ENCODE assay signal across 2 cellular contexts in genomic region chr2:127776122-127776780, GRCh38.
A peak's percentile ranks its signal among the peaks of the same experiment; 100 is the strongest.
TF ChIP-seq lines count a peak whose summit lies in the region.

No MANE protein-coding gene starts in this region.

TF ChIP-seq in GM12878, 131 proteins besides CTCF, POLR2A, EP300 and RAD21 (continues in another document):
- TF ChIP-seq GABPA (IDR thresholded peaks at IDR 0.05; ENCODE audit: low read depth) (no peak), E4F1 (IDR thresholded peaks at IDR 0.05; ENCODE audit: borderline replicate concordance, partially characterized antibody) (no peak), RB1 (IDR thresholded peaks at IDR 0.05; ENCODE audit: borderline replicate concordance) (no peak), FOXK2 (IDR thresholded peaks at IDR 0.05) (no peak), BCLAF1 (IDR thresholded peaks at IDR 0.05) (no peak)
- TF ChIP-seq, protein P1, sequence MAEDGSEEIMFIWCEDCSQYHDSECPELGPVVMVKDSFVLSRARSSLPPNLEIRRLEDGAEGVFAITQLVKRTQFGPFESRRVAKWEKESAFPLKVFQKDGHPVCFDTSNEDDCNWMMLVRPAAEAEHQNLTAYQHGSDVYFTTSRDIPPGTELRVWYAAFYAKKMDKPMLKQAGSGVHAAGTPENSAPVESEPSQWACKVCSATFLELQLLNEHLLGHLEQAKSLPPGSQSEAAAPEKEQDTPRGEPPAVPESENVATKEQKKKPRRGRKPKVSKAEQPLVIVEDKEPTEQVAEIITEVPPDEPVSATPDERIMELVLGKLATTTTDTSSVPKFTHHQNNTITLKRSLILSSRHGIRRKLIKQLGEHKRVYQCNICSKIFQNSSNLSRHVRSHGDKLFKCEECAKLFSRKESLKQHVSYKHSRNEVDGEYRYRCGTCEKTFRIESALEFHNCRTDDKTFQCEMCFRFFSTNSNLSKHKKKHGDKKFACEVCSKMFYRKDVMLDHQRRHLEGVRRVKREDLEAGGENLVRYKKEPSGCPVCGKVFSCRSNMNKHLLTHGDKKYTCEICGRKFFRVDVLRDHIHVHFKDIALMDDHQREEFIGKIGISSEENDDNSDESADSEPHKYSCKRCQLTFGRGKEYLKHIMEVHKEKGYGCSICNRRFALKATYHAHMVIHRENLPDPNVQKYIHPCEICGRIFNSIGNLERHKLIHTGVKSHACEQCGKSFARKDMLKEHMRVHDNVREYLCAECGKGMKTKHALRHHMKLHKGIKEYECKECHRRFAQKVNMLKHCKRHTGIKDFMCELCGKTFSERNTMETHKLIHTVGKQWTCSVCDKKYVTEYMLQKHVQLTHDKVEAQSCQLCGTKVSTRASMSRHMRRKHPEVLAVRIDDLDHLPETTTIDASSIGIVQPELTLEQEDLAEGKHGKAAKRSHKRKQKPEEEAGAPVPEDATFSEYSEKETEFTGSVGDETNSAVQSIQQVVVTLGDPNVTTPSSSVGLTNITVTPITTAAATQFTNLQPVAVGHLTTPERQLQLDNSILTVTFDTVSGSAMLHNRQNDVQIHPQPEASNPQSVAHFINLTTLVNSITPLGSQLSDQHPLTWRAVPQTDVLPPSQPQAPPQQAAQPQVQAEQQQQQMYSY (CRISPR knock-in tag; IDR thresholded peaks at IDR 0.05) = no peak
- TF ChIP-seq, protein P2, sequence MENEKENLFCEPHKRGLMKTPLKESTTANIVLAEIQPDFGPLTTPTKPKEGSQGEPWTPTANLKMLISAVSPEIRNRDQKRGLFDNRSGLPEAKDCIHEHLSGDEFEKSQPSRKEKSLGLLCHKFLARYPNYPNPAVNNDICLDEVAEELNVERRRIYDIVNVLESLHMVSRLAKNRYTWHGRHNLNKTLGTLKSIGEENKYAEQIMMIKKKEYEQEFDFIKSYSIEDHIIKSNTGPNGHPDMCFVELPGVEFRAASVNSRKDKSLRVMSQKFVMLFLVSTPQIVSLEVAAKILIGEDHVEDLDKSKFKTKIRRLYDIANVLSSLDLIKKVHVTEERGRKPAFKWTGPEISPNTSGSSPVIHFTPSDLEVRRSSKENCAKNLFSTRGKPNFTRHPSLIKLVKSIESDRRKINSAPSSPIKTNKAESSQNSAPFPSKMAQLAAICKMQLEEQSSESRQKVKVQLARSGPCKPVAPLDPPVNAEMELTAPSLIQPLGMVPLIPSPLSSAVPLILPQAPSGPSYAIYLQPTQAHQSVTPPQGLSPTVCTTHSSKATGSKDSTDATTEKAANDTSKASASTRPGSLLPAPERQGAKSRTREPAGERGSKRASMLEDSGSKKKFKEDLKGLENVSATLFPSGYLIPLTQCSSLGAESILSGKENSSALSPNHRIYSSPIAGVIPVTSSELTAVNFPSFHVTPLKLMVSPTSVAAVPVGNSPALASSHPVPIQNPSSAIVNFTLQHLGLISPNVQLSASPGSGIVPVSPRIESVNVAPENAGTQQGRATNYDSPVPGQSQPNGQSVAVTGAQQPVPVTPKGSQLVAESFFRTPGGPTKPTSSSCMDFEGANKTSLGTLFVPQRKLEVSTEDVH (IDR thresholded peaks at IDR 0.05; ENCODE audit: low read depth, partially characterized antibody) = no peak

TF ChIP-seq in HepG2, 621 proteins besides CTCF, POLR2A, EP300 and RAD21 (continues in another document):
- TF ChIP-seq, protein P3, sequence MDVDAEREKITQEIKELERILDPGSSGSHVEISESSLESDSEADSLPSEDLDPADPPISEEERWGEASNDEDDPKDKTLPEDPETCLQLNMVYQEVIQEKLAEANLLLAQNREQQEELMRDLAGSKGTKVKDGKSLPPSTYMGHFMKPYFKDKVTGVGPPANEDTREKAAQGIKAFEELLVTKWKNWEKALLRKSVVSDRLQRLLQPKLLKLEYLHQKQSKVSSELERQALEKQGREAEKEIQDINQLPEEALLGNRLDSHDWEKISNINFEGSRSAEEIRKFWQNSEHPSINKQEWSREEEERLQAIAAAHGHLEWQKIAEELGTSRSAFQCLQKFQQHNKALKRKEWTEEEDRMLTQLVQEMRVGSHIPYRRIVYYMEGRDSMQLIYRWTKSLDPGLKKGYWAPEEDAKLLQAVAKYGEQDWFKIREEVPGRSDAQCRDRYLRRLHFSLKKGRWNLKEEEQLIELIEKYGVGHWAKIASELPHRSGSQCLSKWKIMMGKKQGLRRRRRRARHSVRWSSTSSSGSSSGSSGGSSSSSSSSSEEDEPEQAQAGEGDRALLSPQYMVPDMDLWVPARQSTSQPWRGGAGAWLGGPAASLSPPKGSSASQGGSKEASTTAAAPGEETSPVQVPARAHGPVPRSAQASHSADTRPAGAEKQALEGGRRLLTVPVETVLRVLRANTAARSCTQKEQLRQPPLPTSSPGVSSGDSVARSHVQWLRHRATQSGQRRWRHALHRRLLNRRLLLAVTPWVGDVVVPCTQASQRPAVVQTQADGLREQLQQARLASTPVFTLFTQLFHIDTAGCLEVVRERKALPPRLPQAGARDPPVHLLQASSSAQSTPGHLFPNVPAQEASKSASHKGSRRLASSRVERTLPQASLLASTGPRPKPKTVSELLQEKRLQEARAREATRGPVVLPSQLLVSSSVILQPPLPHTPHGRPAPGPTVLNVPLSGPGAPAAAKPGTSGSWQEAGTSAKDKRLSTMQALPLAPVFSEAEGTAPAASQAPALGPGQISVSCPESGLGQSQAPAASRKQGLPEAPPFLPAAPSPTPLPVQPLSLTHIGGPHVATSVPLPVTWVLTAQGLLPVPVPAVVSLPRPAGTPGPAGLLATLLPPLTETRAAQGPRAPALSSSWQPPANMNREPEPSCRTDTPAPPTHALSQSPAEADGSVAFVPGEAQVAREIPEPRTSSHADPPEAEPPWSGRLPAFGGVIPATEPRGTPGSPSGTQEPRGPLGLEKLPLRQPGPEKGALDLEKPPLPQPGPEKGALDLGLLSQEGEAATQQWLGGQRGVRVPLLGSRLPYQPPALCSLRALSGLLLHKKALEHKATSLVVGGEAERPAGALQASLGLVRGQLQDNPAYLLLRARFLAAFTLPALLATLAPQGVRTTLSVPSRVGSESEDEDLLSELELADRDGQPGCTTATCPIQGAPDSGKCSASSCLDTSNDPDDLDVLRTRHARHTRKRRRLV (CRISPR knock-in tag; IDR thresholded peaks at IDR 0.05) = no peak
- TF ChIP-seq ZBTB7B (CRISPR knock-in tag; IDR thresholded peaks at IDR 0.05) (peak; percentile 51; the same call in 1 of the 2 replicates), ZNF33A (CRISPR knock-in tag; IDR thresholded peaks at IDR 0.05; ENCODE audit: borderline replicate concordance) (no peak), CENPX (CRISPR knock-in tag; IDR thresholded peaks at IDR 0.05) (no peak), ZNF850 (CRISPR knock-in tag; conservative IDR thresholded peaks at IDR 0.05) (no peak), ZNF580 (CRISPR knock-in tag; IDR thresholded peaks at IDR 0.05; ENCODE audit: borderline replicate concordance, low read depth) (no peak), HNF4A (CRISPR knock-in tag; IDR thresholded peaks at IDR 0.05) (0 out of 2 replicates have a peak, but pooled peaks have one; percentile 7), SMARCC2 (IDR thresholded peaks at IDR 0.05) (no peak), ZNF331 (CRISPR knock-in tag; IDR thresholded peaks at IDR 0.05) (peak; percentile 31; the same call in 1 of the 2 replicates), ELF3 (CRISPR knock-in tag; IDR thresholded peaks at IDR 0.05) (no peak), ZNF232 (CRISPR knock-in tag; IDR thresholded peaks at IDR 0.05; ENCODE audit: borderline replicate concordance) (no peak), HOXD1 (CRISPR knock-in tag; IDR thresholded peaks at IDR 0.05) (no peak), ZNF644 (CRISPR knock-in tag; IDR thresholded peaks at IDR 0.05; ENCODE audit: low read depth) (peak; percentile 53; the same call in 1 of the 2 replicates), SIX1 (CRISPR knock-in tag; IDR thresholded peaks at IDR 0.05; ENCODE audit: borderline replicate concordance) (peak; percentile 19; the same call in 1 of the 2 replicates), POGZ (CRISPR knock-in tag; IDR thresholded peaks at IDR 0.05) (peak; percentile 15; the same call in 1 of the 2 replicates), CHD2 (IDR thresholded peaks at IDR 0.05; ENCODE audit: low read depth, low read length) (no peak), ZNF264 (CRISPR knock-in tag; IDR thresholded peaks at IDR 0.05) (0 out of 2 replicates have a peak, but pooled peaks have one; percentile 28), FOXC1 (CRISPR knock-in tag; IDR thresholded peaks at IDR 0.05; ENCODE audit: borderline replicate concordance) (no peak), RBM22 (optimal IDR thresholded peaks at IDR 0.05; ENCODE audit: low read length) (peak; percentile 68), RNF2 (conservative IDR thresholded peaks at IDR 0.05; ENCODE audit: low read depth) (no peak), ZNF274 (CRISPR knock-in tag; IDR thresholded peaks at IDR 0.05) (no peak), ZNF12 (CRISPR knock-in tag; IDR thresholded peaks at IDR 0.05) (0 out of 2 replicates have a peak, but pooled peaks have one; percentile 16), RELA (CRISPR knock-in tag; IDR thresholded peaks at IDR 0.05) (no peak)
- TF ChIP-seq, protein P4, sequence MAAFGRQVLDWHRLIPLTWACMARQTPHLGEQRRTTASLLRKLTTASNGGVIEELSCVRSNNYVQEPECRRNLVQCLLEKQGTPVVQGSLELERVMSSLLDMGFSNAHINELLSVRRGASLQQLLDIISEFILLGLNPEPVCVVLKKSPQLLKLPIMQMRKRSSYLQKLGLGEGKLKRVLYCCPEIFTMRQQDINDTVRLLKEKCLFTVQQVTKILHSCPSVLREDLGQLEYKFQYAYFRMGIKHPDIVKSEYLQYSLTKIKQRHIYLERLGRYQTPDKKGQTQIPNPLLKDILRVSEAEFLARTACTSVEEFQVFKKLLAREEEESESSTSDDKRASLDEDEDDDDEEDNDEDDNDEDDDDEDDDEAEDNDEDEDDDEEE (CRISPR knock-in tag; IDR thresholded peaks at IDR 0.05) = no peak
- TF ChIP-seq, protein P5, sequence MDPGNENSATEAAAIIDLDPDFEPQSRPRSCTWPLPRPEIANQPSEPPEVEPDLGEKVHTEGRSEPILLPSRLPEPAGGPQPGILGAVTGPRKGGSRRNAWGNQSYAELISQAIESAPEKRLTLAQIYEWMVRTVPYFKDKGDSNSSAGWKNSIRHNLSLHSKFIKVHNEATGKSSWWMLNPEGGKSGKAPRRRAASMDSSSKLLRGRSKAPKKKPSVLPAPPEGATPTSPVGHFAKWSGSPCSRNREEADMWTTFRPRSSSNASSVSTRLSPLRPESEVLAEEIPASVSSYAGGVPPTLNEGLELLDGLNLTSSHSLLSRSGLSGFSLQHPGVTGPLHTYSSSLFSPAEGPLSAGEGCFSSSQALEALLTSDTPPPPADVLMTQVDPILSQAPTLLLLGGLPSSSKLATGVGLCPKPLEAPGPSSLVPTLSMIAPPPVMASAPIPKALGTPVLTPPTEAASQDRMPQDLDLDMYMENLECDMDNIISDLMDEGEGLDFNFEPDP (CRISPR knock-in tag; conservative IDR thresholded peaks at IDR 0.05) = no peak
- TF ChIP-seq, protein P6, sequence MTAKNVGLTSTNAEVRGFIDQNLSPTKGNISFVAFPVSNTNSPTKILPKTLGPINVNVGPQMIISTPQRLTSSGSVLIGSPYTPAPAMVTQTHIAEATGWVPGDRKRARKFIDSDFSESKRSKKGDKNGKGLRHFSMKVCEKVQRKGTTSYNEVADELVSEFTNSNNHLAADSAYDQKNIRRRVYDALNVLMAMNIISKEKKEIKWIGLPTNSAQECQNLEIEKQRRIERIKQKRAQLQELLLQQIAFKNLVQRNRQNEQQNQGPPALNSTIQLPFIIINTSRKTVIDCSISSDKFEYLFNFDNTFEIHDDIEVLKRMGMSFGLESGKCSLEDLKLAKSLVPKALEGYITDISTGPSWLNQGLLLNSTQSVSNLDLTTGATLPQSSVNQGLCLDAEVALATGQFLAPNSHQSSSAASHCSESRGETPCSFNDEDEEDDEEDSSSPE (CRISPR knock-in tag; IDR thresholded peaks at IDR 0.05) = no peak
- TF ChIP-seq, protein P7, sequence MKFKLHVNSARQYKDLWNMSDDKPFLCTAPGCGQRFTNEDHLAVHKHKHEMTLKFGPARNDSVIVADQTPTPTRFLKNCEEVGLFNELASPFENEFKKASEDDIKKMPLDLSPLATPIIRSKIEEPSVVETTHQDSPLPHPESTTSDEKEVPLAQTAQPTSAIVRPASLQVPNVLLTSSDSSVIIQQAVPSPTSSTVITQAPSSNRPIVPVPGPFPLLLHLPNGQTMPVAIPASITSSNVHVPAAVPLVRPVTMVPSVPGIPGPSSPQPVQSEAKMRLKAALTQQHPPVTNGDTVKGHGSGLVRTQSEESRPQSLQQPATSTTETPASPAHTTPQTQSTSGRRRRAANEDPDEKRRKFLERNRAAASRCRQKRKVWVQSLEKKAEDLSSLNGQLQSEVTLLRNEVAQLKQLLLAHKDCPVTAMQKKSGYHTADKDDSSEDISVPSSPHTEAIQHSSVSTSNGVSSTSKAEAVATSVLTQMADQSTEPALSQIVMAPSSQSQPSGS (CRISPR knock-in tag; IDR thresholded peaks at IDR 0.05) = no peak
- TF ChIP-seq, protein P8, sequence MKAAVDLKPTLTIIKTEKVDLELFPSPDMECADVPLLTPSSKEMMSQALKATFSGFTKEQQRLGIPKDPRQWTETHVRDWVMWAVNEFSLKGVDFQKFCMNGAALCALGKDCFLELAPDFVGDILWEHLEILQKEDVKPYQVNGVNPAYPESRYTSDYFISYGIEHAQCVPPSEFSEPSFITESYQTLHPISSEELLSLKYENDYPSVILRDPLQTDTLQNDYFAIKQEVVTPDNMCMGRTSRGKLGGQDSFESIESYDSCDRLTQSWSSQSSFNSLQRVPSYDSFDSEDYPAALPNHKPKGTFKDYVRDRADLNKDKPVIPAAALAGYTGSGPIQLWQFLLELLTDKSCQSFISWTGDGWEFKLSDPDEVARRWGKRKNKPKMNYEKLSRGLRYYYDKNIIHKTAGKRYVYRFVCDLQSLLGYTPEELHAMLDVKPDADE (CRISPR knock-in tag; IDR thresholded peaks at IDR 0.05) = no peak
- TF ChIP-seq, protein P9, sequence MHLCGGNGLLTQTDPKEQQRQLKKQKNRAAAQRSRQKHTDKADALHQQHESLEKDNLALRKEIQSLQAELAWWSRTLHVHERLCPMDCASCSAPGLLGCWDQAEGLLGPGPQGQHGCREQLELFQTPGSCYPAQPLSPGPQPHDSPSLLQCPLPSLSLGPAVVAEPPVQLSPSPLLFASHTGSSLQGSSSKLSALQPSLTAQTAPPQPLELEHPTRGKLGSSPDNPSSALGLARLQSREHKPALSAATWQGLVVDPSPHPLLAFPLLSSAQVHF (CRISPR knock-in tag; IDR thresholded peaks at IDR 0.05) = no peak
